Comparison of ENCODE assay signal across 9 cellular contexts in genomic region chr14:55416866-55417265, GRCh38. TPM values are rescaled to one million over a fixed set of nuclear protein-coding genes. Genes with fewer than 3 reads are reported as not detected.
DNase-seq lines count a peak whose midpoint lies in the region; ATAC-seq and TF ChIP-seq lines count a peak whose summit lies in the region.
"Had no signal": no experiment of that assay in that cellular context is flagged by ENCODE, and none has a peak within 500 bp of the region (broad histone marks: within the 10 kb centered on the region; RNA-seq: fewer than 3 reads in every experiment).

No MANE protein-coding gene starts in this region.

- H3K9me3 Mint-ChIP-seq in activated naive CD4-positive, alpha-beta T cell treated with anti-CD3 and anti-CD28 coated beads, Interleukin-2, amount 10 ng/mL, durations not matched to agents 7 days and 5 days = no peaks in the 10 kb centered on the region

- peak; percentile 76 for TF ChIP-seq CTCF in mammary epithelial cell (conservative IDR thresholded peaks at IDR 0.05 in 1 of 2, IDR thresholded peaks at IDR 0.05 in 1 of 2; ENCODE audit: extremely low read depth in 1 of 2, insufficient read depth in 1 of 2, low read depth in 1 of 2, low read length in 2 of 2)

- 38% methylated on average over 5 of the region's 5 CpGs for WGBS in mammary epithelial cell (ENCODE audit: low coverage, missing lambda C conversion rate)

- peak; percentile 68 for ATAC-seq in stimulated activated naive CD8-positive, alpha-beta T cell treated with anti-CD3 and anti-CD28 coated beads, Interleukin-15, Interleukin-2, amounts not matched to agents 100 U/mL and 50 U/mL, for 24 hours
- no peak for ATAC-seq in GM18909 (IDR thresholded peaks at IDR 0.05; ENCODE audit: poor library complexity, unreplicated experiment)

- in situ Hi-C loops in mammary epithelial cell (cut with MboI; ENCODE audit: low sequenced_read_pairs in 2 of 2) = no loop called here

- H3K9ac ChIP-seq in mammary epithelial cell (ENCODE audit: insufficient read depth, low read length) = no peak overlapping the region

- no peaks in the 10 kb centered on the region for H3K27me3 Mint-ChIP-seq in activated naive CD4-positive, alpha-beta T cell treated with anti-CD3 and anti-CD28 coated beads, Interleukin-2, amount 10 ng/mL, durations not matched to agents 7 days and 5 days

- H3K4me1 ChIP-seq in mammary epithelial cell (ENCODE audit: insufficient read depth, low read length) = peaks cover 10% of the 10 kb centered on the region

- no TSS peak for BruUV-seq in mammary epithelial cell (replicated peaks; lab: Mats Ljungman, UMichigan)

- H3K27ac ChIP-seq in mammary epithelial cell (ENCODE audit: insufficient read depth, low read depth, low read length) = no peak overlapping the region
- H3K27ac ChIP-seq: right atrium auricular region had no signal

- H3K27ac Mint-ChIP-seq in activated naive CD4-positive, alpha-beta T cell treated with anti-CD3 and anti-CD28 coated beads, Interleukin-2, amount 10 ng/mL, durations not matched to agents 7 days and 5 days = no peak overlapping the region

- H3K4me3 Mint-ChIP-seq in activated naive CD4-positive, alpha-beta T cell treated with anti-CD3 and anti-CD28 coated beads, Interleukin-2, amount 10 ng/mL, durations not matched to agents 7 days and 5 days = no peak overlapping the region

- H3K4me1 Mint-ChIP-seq in activated naive CD4-positive, alpha-beta T cell treated with anti-CD3 and anti-CD28 coated beads, Interleukin-2, amount 10 ng/mL, durations not matched to agents 7 days and 5 days = peaks cover 11% of the 10 kb centered on the region

- DNase-seq in activated naive CD4-positive, alpha-beta T cell treated with anti-CD3 and anti-CD28 coated beads, Interleukin-2, amount 10 ng/mL, durations not matched to agents 7 days and 5 days = peak; percentile 42
- DNase-seq in activated naive CD4-positive, alpha-beta T cell treated with anti-CD3 and anti-CD28 coated beads, Interleukin-2, amount 50 U/mL, for 16 hours = no peak
- DNase-seq in NCI-H1930 (lab: John Stamatoyannopoulos, UW) = peak; percentile 26 to 49
- no peak for DNase-seq in mammary epithelial cell
- peak; percentile 44 for DNase-seq in stimulated activated naive CD8-positive, alpha-beta T cell treated with anti-CD3 and anti-CD28 coated beads, Interleukin-15, Interleukin-2, amounts not matched to agents 100 U/mL and 50 U/mL, for 24 hours
- DNase-seq in activated CD8-positive, alpha-beta memory T cell treated with anti-CD3 and anti-CD28 coated beads, Interleukin-2, amount 50 U/mL, for 4 hours = no peak
- no peak for DNase-seq in GM03348 (ENCODE audit: low spot score)

- no peaks in the 10 kb centered on the region for H3K36me3 ChIP-seq in mammary epithelial cell (ENCODE audit: insufficient read depth, low read length)
- H3K36me3 ChIP-seq: right atrium auricular region had no signal

- CTCF ChIA-PET in activated naive CD4-positive, alpha-beta T cell treated with anti-CD3 and anti-CD28 coated beads, Interleukin-2, amount 10 ng/mL, durations not matched to agents 7 days and 5 days (lab: Charles Lee) = interaction anchor here (0.9 to 5.9 kb wide), 10 partner anchors 10 to 213 kb away, joined by 3 to 44 read pairs (median 3); no protein-coding TSS in a partner anchor
- CTCF ChIA-PET in mammary epithelial cell (lab: Charles Lee; ENCODE audit: low non-redundant PET) = interaction anchor here (0.6 to 0.9 kb wide), 5 partner anchors 10 to 357 kb away, joined by 3 to 8 read pairs (median 5); no protein-coding TSS in a partner anchor

- dilution Hi-C loops in mammary epithelial cell (cut with HindIII; ENCODE audit: low sequenced_read_pairs) = no loop called here

- H3K36me3 Mint-ChIP-seq in activated naive CD4-positive, alpha-beta T cell treated with anti-CD3 and anti-CD28 coated beads, Interleukin-2, amount 10 ng/mL, durations not matched to agents 7 days and 5 days = no peaks in the 10 kb centered on the region

- H3K9me3 ChIP-seq in mammary epithelial cell (replicated peaks; ENCODE audit: insufficient read depth, low read length) = no peaks in the 10 kb centered on the region
- H3K9me3 ChIP-seq: right atrium auricular region had no signal

- H3K27me3 ChIP-seq in mammary epithelial cell (ENCODE audit: insufficient read depth, low read length) = no peaks in the 10 kb centered on the region
- H3K27me3 ChIP-seq: right atrium auricular region had no signal

- no peaks in the 10 kb centered on the region for H3K79me2 ChIP-seq in mammary epithelial cell (ENCODE audit: insufficient read depth, low read length)

- H3K4me3 ChIP-seq in mammary epithelial cell (replicated peaks in 1 of 3; ENCODE audit: insufficient read depth in 1 of 3, low read depth in 2 of 3, low read length in 3 of 3) = no peak overlapping the region
- H3K4me3 ChIP-seq: right atrium auricular region had no signal

- intact Hi-C loops in mammary epithelial cell (cut with micrococcal nuclease) = loop anchor here (1.0 kb wide), 1 partner anchor 13 kb away; no protein-coding TSS in a partner anchor

- H3K4me2 ChIP-seq in mammary epithelial cell (ENCODE audit: insufficient read depth, low read depth, low read length) = no peak overlapping the region

- no peaks in the 10 kb centered on the region for H4K20me1 ChIP-seq in mammary epithelial cell (ENCODE audit: insufficient read depth, low read length)

- no peak overlapping the region for H2AFZ ChIP-seq in mammary epithelial cell (ENCODE audit: low read depth, low read length)

RNA-seq across cellular contexts. Expression of gene ATG14, which starts 5.2 kb away (rescaled TPM):
- 10 to 100 TPM in 1 of 2 donors, 1 to 10 TPM in 1; 5.6 to 11.2 TPM for total RNA-seq in mammary epithelial cell
- polyA plus RNA-seq in mammary epithelial cell = 2.4 TPM
- 6.0 TPM for polyA minus RNA-seq in mammary epithelial cell

RNA-seq across cellular contexts. Expression of gene TBPL2, which starts 23.6 kb away (rescaled TPM):
- not detected for total RNA-seq in mammary epithelial cell
- polyA plus RNA-seq in mammary epithelial cell = not detected
- polyA minus RNA-seq in mammary epithelial cell = not detected
- total RNA-seq: right atrium auricular region had no signal

Comparison
In these comparisons a context has a peak if more than half of its experiments do, and no peak if none do; other contexts are left out.
1. DNase-seq: peak in activated naive CD4-positive, alpha-beta T cell treated with anti-CD3 and anti-CD28 coated beads, Interleukin-2, amount 10 ng/mL, durations not matched to agents 7 days and 5 days (single experiment), NCI-H1930 (2 of 2) and stimulated activated naive CD8-positive, alpha-beta T cell treated with anti-CD3 and anti-CD28 coated beads, Interleukin-15, Interleukin-2, amounts not matched to agents 100 U/mL and 50 U/mL, for 24 hours (single experiment); none in activated naive CD4-positive, alpha-beta T cell treated with anti-CD3 and anti-CD28 coated beads, Interleukin-2, amount 50 U/mL, for 16 hours (single experiment), mammary epithelial cell (single experiment), activated CD8-positive, alpha-beta memory T cell treated with anti-CD3 and anti-CD28 coated beads, Interleukin-2, amount 50 U/mL, for 4 hours (single experiment) and GM03348 (single experiment).